11 cellular contexts compared by ENCODE assay signal in the genomic region with DNA sequence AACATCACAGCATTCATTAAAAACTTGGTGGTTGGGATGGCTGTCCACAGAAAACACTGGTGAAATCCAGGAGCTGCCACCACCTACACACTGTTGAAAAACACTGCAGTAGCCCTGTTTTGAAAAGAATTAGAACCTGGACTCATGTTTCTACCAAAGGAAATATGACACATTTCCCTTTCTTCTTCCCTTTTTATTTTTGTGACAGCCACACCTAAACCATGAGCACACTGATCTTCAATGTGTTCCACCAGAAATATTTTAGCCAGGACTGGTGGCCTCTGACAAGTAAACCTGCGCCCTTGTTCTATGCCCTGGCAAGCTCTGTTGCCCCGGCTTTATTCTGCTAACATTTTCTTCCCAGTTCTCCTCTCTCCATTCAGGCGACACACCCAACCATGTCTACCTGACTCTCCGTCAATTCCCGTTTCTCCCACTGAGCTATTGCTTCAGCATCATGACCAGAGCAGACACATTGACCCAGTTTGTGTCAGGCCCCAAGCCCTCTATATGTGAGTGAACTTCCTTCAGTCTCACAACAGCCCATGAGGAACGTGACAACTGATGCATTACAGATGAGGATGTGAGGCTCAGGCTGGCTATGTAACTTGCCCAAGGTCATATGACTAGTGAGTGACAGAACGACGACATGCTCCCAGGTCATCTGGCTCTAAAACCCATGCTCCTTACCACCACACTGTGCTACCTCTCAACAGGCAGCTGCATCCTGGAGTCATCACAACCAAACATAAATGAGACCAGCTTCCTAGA. TPM values are rescaled to one million over a fixed set of nuclear protein-coding genes. Genes with fewer than 3 reads are reported as not detected.
DNase-seq lines count a peak whose midpoint lies in the region; ATAC-seq and TF ChIP-seq lines count a peak whose summit lies in the region.
"Had no signal": no experiment of that assay in that cellular context is flagged by ENCODE, and none has a peak within 500 bp of the region (broad histone marks: within the 10 kb centered on the region; RNA-seq: fewer than 3 reads in every experiment).

No MANE protein-coding gene starts in this region.

- H3K27me3 ChIP-seq in esophagus squamous epithelium: no peaks in the 10 kb centered on the region
- H3K27me3 ChIP-seq: cardiac muscle cell, hepatocyte had no signal

- no peaks in the 10 kb centered on the region for H3K79me2 ChIP-seq in OCI-LY7 (ENCODE audit: insufficient read depth, low read depth, low read length)

- CTCF ChIA-PET in OCI-LY7 (lab: Charles Lee; ENCODE audit: unreplicated experiment): no interaction called here

- H3K27ac ChIP-seq in esophagus squamous epithelium (peak overlapping the region in 3 of 4 donors; percentile 71 to 95 (median 87)), OCI-LY7 (ENCODE audit: low read depth, low read length, poor library complexity, severe bottlenecking) (no peak overlapping the region)
- H3K27ac ChIP-seq: cardiac muscle cell, hepatocyte had no signal

- no peaks in the 10 kb centered on the region for H4K20me1 ChIP-seq in OCI-LY7 (ENCODE audit: insufficient read depth, low read length)

- no peaks in the 10 kb centered on the region for H3K27me3 Mint-ChIP-seq in T-helper 2 cell treated with Interferon-gamma antibody and Interleukin-4, amounts not matched to agents 5 μg/mL and 100 μg/mL, for 36 hours (ENCODE audit: low read depth)
- no peaks in the 10 kb centered on the region for H3K27me3 Mint-ChIP-seq in stimulated activated naive B cell treated with anti-CD40 and anti-IgM and Interleukin-4, amounts not matched to agents 10 μg/mL and 1 μg/mL and 100 μg/mL, for 72 hours

- POLR2A ChIA-PET in OCI-LY7 (lab: Charles Lee): interaction anchor here (0.7 kb wide), 1 partner anchor 58 kb away, joined by 3 read pairs; no protein-coding TSS in a partner anchor

- H3K4me2 ChIP-seq in OCI-LY7 (ENCODE audit: low read length): no peak overlapping the region

- H2AFZ ChIP-seq in OCI-LY7 (ENCODE audit: low read length): no peak overlapping the region
- H2AFZ ChIP-seq: hepatocyte had no signal

- 64 to 86% methylated on average over 8 of the region's 8 CpGs for whole genome bisulfite sequencing in esophagus squamous epithelium, 2 donors

- peaks cover 52% of the 10 kb centered on the region for H3K4me1 Mint-ChIP-seq in T-helper 2 cell treated with Interferon-gamma antibody and Interleukin-4, amounts not matched to agents 5 μg/mL and 100 μg/mL, for 36 hours (ENCODE audit: low read depth)
- peaks cover 47 to 76% of the 10 kb centered on the region in 2 donors for H3K4me1 Mint-ChIP-seq in stimulated activated naive B cell treated with anti-CD40 and anti-IgM and Interleukin-4, amounts not matched to agents 10 μg/mL and 1 μg/mL and 100 μg/mL, for 72 hours

- H3K9me2 ChIP-seq in OCI-LY7 (ENCODE audit: insufficient read depth, low read length): no peaks in the 10 kb centered on the region

- no peak for TF ChIP-seq POLR2A in esophagus squamous epithelium (IDR thresholded peaks at IDR 0.05)

- DNase-seq in T-helper 2 cell treated with Interferon-gamma antibody and Interleukin-4, amounts not matched to agents 5 μg/mL and 100 μg/mL, for 36 hours (ENCODE audit: low spot score): no peak
- DNase-seq in T-helper 2 cell: no peak
- peak; percentile 18 to 34 for DNase-seq in Kasumi-1 (lab: John Stamatoyannopoulos, UW)
- no peak for DNase-seq in esophagus squamous epithelium (lab: John Stamatoyannopoulos, UW)
- DNase-seq in stimulated activated naive B cell treated with anti-CD40 and anti-IgM and Interleukin-4, amounts not matched to agents 10 μg/mL and 1 μg/mL and 100 μg/mL, for 72 hours: peak; percentile 38
- DNase-seq in stimulated activated CD4-positive, alpha-beta T cell treated with anti-CD3 and anti-CD28 coated beads, Interleukin-2, amount 100 ng/mL, for 48 hours: no peak
- DNase-seq in OCI-LY7 (ENCODE audit: low spot score): no peak
- DNase-seq in NCI-H510A (lab: John Stamatoyannopoulos, UW): no peak
- DNase-seq: NCI-H1092 treated with DMSO at 0.1 percent for 48 hours had no signal

- H3K36me3 ChIP-seq in esophagus squamous epithelium (no peaks in the 10 kb centered on the region), OCI-LY7 (ENCODE audit: insufficient read depth, low read length) (no peaks in the 10 kb centered on the region)
- H3K36me3 ChIP-seq: cardiac muscle cell had no signal

- TF ChIP-seq CTCF in esophagus squamous epithelium (IDR thresholded peaks at IDR 0.05) (no peak), OCI-LY7 (conservative IDR thresholded peaks at IDR 0.05; ENCODE audit: low read length) (no peak)

- H3K4me1 ChIP-seq in esophagus squamous epithelium (peaks cover 10 to 45% (median 18%) of the 10 kb centered on the region in 3 donors), OCI-LY7 (ENCODE audit: insufficient read depth, low read length, poor library complexity, severe bottlenecking) (peaks cover 9% of the 10 kb centered on the region)

- H3K9me3 ChIP-seq in esophagus squamous epithelium: peaks cover 0 to 12% (median 0%) of the 10 kb centered on the region in 3 donors
- peaks cover 20% of the 10 kb centered on the region; the same call in 1 of the 2 replicates for H3K9me3 ChIP-seq in OCI-LY7 (ENCODE audit: low read length)

- ATAC-seq in stimulated activated naive B cell treated with anti-CD40 and anti-IgM and Interleukin-4, amounts not matched to agents 10 μg/mL and 1 μg/mL and 100 μg/mL, for 72 hours (replicated peaks): peak; percentile 54 to 63

- H3K4me3 ChIP-seq in esophagus squamous epithelium (peak overlapping the region in 1 of 4 donors; percentile 74), OCI-LY7 (ENCODE audit: low read depth, low read length, poor library complexity, severe bottlenecking) (no peak overlapping the region)
- H3K4me3 ChIP-seq: cardiac muscle cell, hepatocyte had no signal

- intact Hi-C loops in esophagus squamous epithelium (cut with DNase I): no loop called here
- intact Hi-C loops in OCI-LY7 (cut with micrococcal nuclease; ENCODE audit: unreplicated experiment): no loop called here

- H3K9me3 Mint-ChIP-seq in T-helper 2 cell treated with Interferon-gamma antibody and Interleukin-4, amounts not matched to agents 5 μg/mL and 100 μg/mL, for 36 hours: peaks cover 34% of the 10 kb centered on the region
- H3K9me3 Mint-ChIP-seq in stimulated activated naive B cell treated with anti-CD40 and anti-IgM and Interleukin-4, amounts not matched to agents 10 μg/mL and 1 μg/mL and 100 μg/mL, for 72 hours: peaks cover 11 to 27% of the 10 kb centered on the region in 2 donors

- H3K4me3 Mint-ChIP-seq in T-helper 2 cell treated with Interferon-gamma antibody and Interleukin-4, amounts not matched to agents 5 μg/mL and 100 μg/mL, for 36 hours: peak overlapping the region; percentile 87
- H3K4me3 Mint-ChIP-seq in stimulated activated naive B cell treated with anti-CD40 and anti-IgM and Interleukin-4, amounts not matched to agents 10 μg/mL and 1 μg/mL and 100 μg/mL, for 72 hours: peak overlapping the region; percentile 54 to 62

- peak overlapping the region; percentile 72 for H3K27ac Mint-ChIP-seq in T-helper 2 cell treated with Interferon-gamma antibody and Interleukin-4, amounts not matched to agents 5 μg/mL and 100 μg/mL, for 36 hours
- H3K27ac Mint-ChIP-seq in stimulated activated naive B cell treated with anti-CD40 and anti-IgM and Interleukin-4, amounts not matched to agents 10 μg/mL and 1 μg/mL and 100 μg/mL, for 72 hours: peak overlapping the region; percentile 75

- BruUV-seq in OCI-LY7 (replicated peaks; lab: Mats Ljungman, UMichigan): no TSS peak

- peaks cover 59% of the 10 kb centered on the region for H3K36me3 Mint-ChIP-seq in T-helper 2 cell treated with Interferon-gamma antibody and Interleukin-4, amounts not matched to agents 5 μg/mL and 100 μg/mL, for 36 hours (ENCODE audit: low read depth)
- H3K36me3 Mint-ChIP-seq in stimulated activated naive B cell treated with anti-CD40 and anti-IgM and Interleukin-4, amounts not matched to agents 10 μg/mL and 1 μg/mL and 100 μg/mL, for 72 hours: peaks cover 43 to 45% of the 10 kb centered on the region in 2 donors

RNA-seq across cellular contexts. Expression of a gene that starts 3.5 kb away (rescaled TPM):
- 1 to 10 TPM in 3 of 4 donors, under 1 TPM in 1; 0.57 to 9.5 (median 5.2) TPM for total RNA-seq in esophagus squamous epithelium
- total RNA-seq in OCI-LY7 (2014; rRNA removed; shearing (Covaris generic)): 0.41 TPM in 1 of 2 replicates, not detected in the other
- total RNA-seq in OCI-LY7 (2022): 1.6 and 1.7 TPM in 2 replicates
- total RNA-seq: cardiac muscle cell had no signal

RNA-seq across cellular contexts. Expression of a gene that starts 19.2 kb away (rescaled TPM):
- total RNA-seq in esophagus squamous epithelium (10 to 100 TPM; 19.0 to 53.8 (median 35.4) TPM), OCI-LY7 (2022) (81.9 and 85.0 TPM in 2 replicates)
- 64.0 and 69.4 TPM in 2 replicates for total RNA-seq in OCI-LY7 (2014; rRNA removed; shearing (Covaris generic))

RNA-seq across cellular contexts. Expression of a gene that starts 60.0 kb away (rescaled TPM):
- total RNA-seq in esophagus squamous epithelium (10 to 100 TPM; 19.6 to 29.0 (median 24.3) TPM), OCI-LY7 (2022) (17.1 and 24.7 TPM in 2 replicates)
- 12.5 and 13.6 TPM in 2 replicates for total RNA-seq in OCI-LY7 (2014; rRNA removed; shearing (Covaris generic))

Comparison
In these comparisons a context has a peak if more than half of its experiments do, and no peak if none do; other contexts are left out.
1. DNase-seq: peak in Kasumi-1 (2 of 2) and stimulated activated naive B cell treated with anti-CD40 and anti-IgM and Interleukin-4, amounts not matched to agents 10 μg/mL and 1 μg/mL and 100 μg/mL, for 72 hours (single experiment); none in T-helper 2 cell treated with Interferon-gamma antibody and Interleukin-4, amounts not matched to agents 5 μg/mL and 100 μg/mL, for 36 hours (single experiment), T-helper 2 cell (0 of 5), esophagus squamous epithelium (single experiment), stimulated activated CD4-positive, alpha-beta T cell treated with anti-CD3 and anti-CD28 coated beads, Interleukin-2, amount 100 ng/mL, for 48 hours (0 of 2), OCI-LY7 (single experiment) and NCI-H510A (single experiment).